In genomic region chr20:59207742-59208357, GRCh38 we compare ENCODE assay signal across 8 cellular contexts.
DNase-seq lines count a peak whose midpoint lies in the region; ATAC-seq and TF ChIP-seq lines count a peak whose summit lies in the region.

No MANE protein-coding gene starts in this region.

- ATAC-seq in central memory CD8-positive, alpha-beta T cell (replicated peaks; ENCODE audit: extremely low read depth, poor library complexity, severe bottlenecking): peak; percentile 96
- peak; percentile 100 for ATAC-seq in memory B cell (ENCODE audit: low read depth)
- peak; percentile 91 for ATAC-seq in stimulated activated memory B cell treated with anti-CD40 and anti-IgM and Interleukin-4, amounts not matched to agents 10 μg/mL and 1 μg/mL and 100 μg/mL, for 72 hours
- ATAC-seq in GM19035 (IDR thresholded peaks at IDR 0.05; ENCODE audit: unreplicated experiment): no peak
- no peak for ATAC-seq in GM19324 (IDR thresholded peaks at IDR 0.05; ENCODE audit: low FRiP score, unreplicated experiment)

- H3K36me3 ChIP-seq in GM06990 (ENCODE audit: control insufficient read depth, insufficient read depth, low read length): no peaks in the 10 kb centered on the region

- H3K27me3 ChIP-seq in GM06990 (replicated peaks; ENCODE audit: control insufficient read depth, insufficient read depth, low read length): peaks cover 1% of the 10 kb centered on the region

- no peak overlapping the region for H3K4me3 ChIP-seq in GM06990 (replicated peaks; ENCODE audit: low read depth, low read length)

- H3K27me3 Mint-ChIP-seq in central memory CD8-positive, alpha-beta T cell: no peaks in the 10 kb centered on the region
- no peaks in the 10 kb centered on the region for H3K27me3 Mint-ChIP-seq in memory B cell
- no peaks in the 10 kb centered on the region for H3K27me3 Mint-ChIP-seq in stimulated activated memory B cell treated with anti-CD40 and anti-IgM and Interleukin-4, amounts not matched to agents 10 μg/mL and 1 μg/mL and 100 μg/mL, for 72 hours

- DNase-seq in GM06990 (ENCODE audit: extremely low read depth, insufficient read length) (no peak), HuH-7.5 (ENCODE audit: low spot score) (peak; percentile 38), memory B cell (ENCODE audit: low spot score in 2 of 2) (peak; percentile 74 to 77)
- peak; percentile 73 for DNase-seq in central memory CD8-positive, alpha-beta T cell (ENCODE audit: low spot score in 2 of 2)

- peak overlapping the region; percentile 85 for H3K27ac Mint-ChIP-seq in central memory CD8-positive, alpha-beta T cell (ENCODE audit: low read depth)
- no peak overlapping the region for H3K27ac Mint-ChIP-seq in memory B cell
- H3K27ac Mint-ChIP-seq in stimulated activated memory B cell treated with anti-CD40 and anti-IgM and Interleukin-4, amounts not matched to agents 10 μg/mL and 1 μg/mL and 100 μg/mL, for 72 hours: peak overlapping the region; percentile 5

- H3K9me3 Mint-ChIP-seq in central memory CD8-positive, alpha-beta T cell: no peaks in the 10 kb centered on the region
- H3K9me3 Mint-ChIP-seq in memory B cell: no peaks in the 10 kb centered on the region
- no peaks in the 10 kb centered on the region for H3K9me3 Mint-ChIP-seq in stimulated activated memory B cell treated with anti-CD40 and anti-IgM and Interleukin-4, amounts not matched to agents 10 μg/mL and 1 μg/mL and 100 μg/mL, for 72 hours

- peaks cover 33% of the 10 kb centered on the region for H3K36me3 Mint-ChIP-seq in central memory CD8-positive, alpha-beta T cell (ENCODE audit: insufficient read depth)
- peaks cover 12% of the 10 kb centered on the region for H3K36me3 Mint-ChIP-seq in memory B cell
- H3K36me3 Mint-ChIP-seq in stimulated activated memory B cell treated with anti-CD40 and anti-IgM and Interleukin-4, amounts not matched to agents 10 μg/mL and 1 μg/mL and 100 μg/mL, for 72 hours: no peaks in the 10 kb centered on the region

- H3K4me3 Mint-ChIP-seq in central memory CD8-positive, alpha-beta T cell: no peak overlapping the region
- H3K4me3 Mint-ChIP-seq in memory B cell: no peak overlapping the region
- no peak overlapping the region for H3K4me3 Mint-ChIP-seq in stimulated activated memory B cell treated with anti-CD40 and anti-IgM and Interleukin-4, amounts not matched to agents 10 μg/mL and 1 μg/mL and 100 μg/mL, for 72 hours

- peak; percentile 88 for TF ChIP-seq CTCF in GM06990 (IDR thresholded peaks at IDR 0.05; ENCODE audit: insufficient read depth, low read length, poor library complexity, severe bottlenecking)
- 0 out of 2 replicates have a peak, but pooled peaks have one; percentile 11 for TF ChIP-seq CTCF in VCaP (conservative IDR thresholded peaks at IDR 0.05)

- no peak overlapping the region for H3K27ac ChIP-seq in VCaP

- H3K4me1 Mint-ChIP-seq in central memory CD8-positive, alpha-beta T cell: peaks cover 30% of the 10 kb centered on the region
- peaks cover 7% of the 10 kb centered on the region for H3K4me1 Mint-ChIP-seq in memory B cell
- peaks cover 8% of the 10 kb centered on the region for H3K4me1 Mint-ChIP-seq in stimulated activated memory B cell treated with anti-CD40 and anti-IgM and Interleukin-4, amounts not matched to agents 10 μg/mL and 1 μg/mL and 100 μg/mL, for 72 hours

Comparison
In these comparisons a context has a peak if more than half of its experiments do, and no peak if none do; other contexts are left out.
1. ATAC-seq: peak in central memory CD8-positive, alpha-beta T cell (single experiment), memory B cell (single experiment) and stimulated activated memory B cell treated with anti-CD40 and anti-IgM and Interleukin-4, amounts not matched to agents 10 μg/mL and 1 μg/mL and 100 μg/mL, for 72 hours (single experiment); none in GM19035 (single experiment) and GM19324 (single experiment).